In genomic region chr7:130379019-130379418, GRCh38 we compare ENCODE assay signal across 23 cellular contexts. TPM values are rescaled to one million over a fixed set of nuclear protein-coding genes. Genes with fewer than 3 reads are reported as not detected.
"Had no signal": no experiment of that assay in that cellular context is flagged by ENCODE, and none has a peak within 500 bp of the region (broad histone marks: within the 10 kb centered on the region; RNA-seq: fewer than 3 reads in every experiment).

No MANE protein-coding gene starts in this region.

- H3K9me3 ChIP-seq: prostate gland, right atrium auricular region, tibial artery, uterus had no signal

- H3K4me3 ChIP-seq: left ventricle myocardium inferior, mucosa of descending colon, prostate gland, right atrium auricular region, tibial artery, uterus had no signal

- H3K4me1 ChIP-seq: prostate gland had no signal

- ATAC-seq: activated CD4-positive, alpha-beta T cell treated with anti-CD3 and anti-CD28 coated beads for 36 hours; mucosa of descending colon had no signal

- H3K36me3 ChIP-seq: left ventricle myocardium inferior, prostate gland, right atrium auricular region, tibial artery, uterus, WERI-Rb-1 had no signal

- DNase-seq: activated CD4-positive, alpha-beta T cell treated with anti-CD3 and anti-CD28 coated beads for 36 hours; activated CD4-positive, alpha-beta T cell treated with anti-CD3 and anti-CD28 coated beads, Interleukin-2, amount 50 U/mL, for 48 hours; activated naive CD4-positive, alpha-beta T cell treated with Interleukin-2 at 50 U/mL for 16 hours; activated naive CD8-positive, alpha-beta T cell treated with anti-CD3 and anti-CD28 coated beads, Interleukin-2, amount 10 ng/mL, durations not matched to agents 7 days and 5 days; amygdala; cortex of kidney; head of caudate nucleus; kidney; left ventricle myocardium inferior; mucosa of descending colon; naive B cell; nucleus accumbens; stimulated activated CD4-positive, alpha-beta T cell treated with anti-CD3 and anti-CD28 coated beads, Interleukin-2, amount 100 ng/mL, for 24 hours; stimulated activated naive CD4-positive, alpha-beta T cell treated with Interleukin-2 at 50 U/mL for 16 hours; tibial artery; WERI-Rb-1 had no signal

- H3K27me3 ChIP-seq: right atrium auricular region, tibial artery, uterus had no signal

- H3K27ac ChIP-seq: left ventricle myocardium inferior, right atrium auricular region had no signal

RNA-seq across cellular contexts. Expression of gene CPA1, which starts 1.3 kb away (rescaled TPM):
- total RNA-seq: activated CD4-positive, alpha-beta T cell treated with anti-CD3 and anti-CD28 coated beads for 36 hours; activated naive CD8-positive, alpha-beta T cell treated with anti-CD3 and anti-CD28 coated beads, Interleukin-2, amount 10 ng/mL, durations not matched to agents 7 days and 5 days; frontal cortex; left ventricle myocardium inferior; mucosa of descending colon; right atrium auricular region; T-helper 2 cell treated with Interferon-gamma antibody and Interleukin-4, amounts not matched to agents 100 ng/mL and 5 ng/mL, for 36 hours had no signal

RNA-seq across cellular contexts. Expression of gene CPA5, which starts 34.4 kb away (rescaled TPM):
- total RNA-seq: frontal cortex, left ventricle myocardium inferior, mucosa of descending colon, right atrium auricular region, skeletal muscle tissue, subcutaneous adipose tissue, uterus had no signal
